8 cellular contexts compared by ENCODE assay signal in genomic region chr7:101602484-101603241, GRCh38. TPM values are rescaled to one million over a fixed set of nuclear protein-coding genes. Genes with fewer than 3 reads are reported as not detected.
DNase-seq lines count a peak whose midpoint lies in the region; ATAC-seq and TF ChIP-seq lines count a peak whose summit lies in the region.

No MANE protein-coding gene starts in this region.

- H3K27me3 ChIP-seq in BE2C = no peaks in the 10 kb centered on the region
- H3K27me3 ChIP-seq in liver (ENCODE audit: control insufficient read depth in 4 of 4, insufficient read depth in 4 of 4, low read length in 3 of 4) = no peaks in the 10 kb centered on the region

- TF ChIP-seq RAD21 in liver (IDR thresholded peaks at IDR 0.05) = peak; percentile 81 to 84

- H3K9me3 Mint-ChIP-seq in activated CD4-positive, alpha-beta T cell treated with anti-CD3 and anti-CD28 coated beads for 36 hours (ENCODE audit: low read depth) = no peaks in the 10 kb centered on the region

- POLR2A ChIA-PET in activated CD4-positive, alpha-beta T cell treated with anti-CD3 and anti-CD28 coated beads for 36 hours (lab: Charles Lee) = no interaction called here

- H3K4me1 Mint-ChIP-seq in activated CD4-positive, alpha-beta T cell treated with anti-CD3 and anti-CD28 coated beads for 36 hours = no peaks in the 10 kb centered on the region

- H3K4me3 ChIP-seq in BE2C (ENCODE audit: low read depth, low read length) (no peak overlapping the region), choroid plexus epithelial cell (ENCODE audit: low read depth, low read length) (no peak overlapping the region), liver (ENCODE audit: low read depth in 1 of 3, low read length in 3 of 3) (no peak overlapping the region)

- H3K27me3 Mint-ChIP-seq in activated CD4-positive, alpha-beta T cell treated with anti-CD3 and anti-CD28 coated beads for 36 hours = no peaks in the 10 kb centered on the region

- H3K27ac ChIP-seq in liver (ENCODE audit: low read depth in 1 of 2, low read length in 2 of 2) = no peak overlapping the region

- H3K9ac ChIP-seq in liver (ENCODE audit: low read depth in 1 of 2, low read length in 2 of 2) = no peak overlapping the region

- no peaks in the 10 kb centered on the region for H3K36me3 Mint-ChIP-seq in activated CD4-positive, alpha-beta T cell treated with anti-CD3 and anti-CD28 coated beads for 36 hours (ENCODE audit: low read depth)

- H3K4me1 ChIP-seq in BE2C = no peaks in the 10 kb centered on the region; the same call in 1 of the 2 replicates
- peaks cover 0 to 3% (median under 1%) of the 10 kb centered on the region in 4 donors for H3K4me1 ChIP-seq in liver (ENCODE audit: control insufficient read depth in 4 of 4, insufficient read depth in 4 of 4, low read length in 3 of 4)

- H3K9me3 ChIP-seq in BE2C (no peaks in the 10 kb centered on the region), liver (ENCODE audit: control insufficient read depth in 4 of 4, low read length in 3 of 4) (no peaks in the 10 kb centered on the region)

- intact Hi-C loops in activated CD4-positive, alpha-beta T cell treated with anti-CD3 and anti-CD28 coated beads for 36 hours (cut with DNase I, micrococcal nuclease) = loop anchor here (1.0 to 5.0 kb wide), 4 partner anchors 212 to 670 kb away; no protein-coding TSS in a partner anchor

- ATAC-seq in GM21529 (IDR thresholded peaks at IDR 0.05; ENCODE audit: unreplicated experiment) (peak; percentile 73), GM21423 (IDR thresholded peaks at IDR 0.05; ENCODE audit: unreplicated experiment) (no peak)
- peak; percentile 96 for ATAC-seq in activated CD4-positive, alpha-beta T cell treated with anti-CD3 and anti-CD28 coated beads for 36 hours

- H3K36me3 ChIP-seq in BE2C (no peaks in the 10 kb centered on the region), liver (ENCODE audit: control insufficient read depth in 4 of 4, insufficient read depth in 3 of 4, low read depth in 1 of 4, low read length in 3 of 4) (no peaks in the 10 kb centered on the region)

- H3K4me3 Mint-ChIP-seq in activated CD4-positive, alpha-beta T cell treated with anti-CD3 and anti-CD28 coated beads for 36 hours = no peak overlapping the region

- no peak overlapping the region for H3K27ac Mint-ChIP-seq in activated CD4-positive, alpha-beta T cell treated with anti-CD3 and anti-CD28 coated beads for 36 hours

- CTCF ChIA-PET in activated CD4-positive, alpha-beta T cell treated with anti-CD3 and anti-CD28 coated beads for 36 hours (lab: Charles Lee) = interaction anchor here (0.6 to 1.9 kb wide), 8 partner anchors 28 to 796 kb away, joined by 3 to 6 read pairs (median 3); no protein-coding TSS in a partner anchor

- 51% methylated on average over 25 of the region's 25 CpGs for WGBS in liver

- TF ChIP-seq CTCF in BE2C (IDR thresholded peaks at IDR 0.05; ENCODE audit: low read depth, low read length) (peak; percentile 97), choroid plexus epithelial cell (conservative IDR thresholded peaks at IDR 0.05; ENCODE audit: low read depth, low read length) (peak; percentile 92), liver (IDR thresholded peaks at IDR 0.05; ENCODE audit: low read depth, low read length, missing input control) (peak; percentile 81)

- DNase-seq in BE2C = peak; percentile 87
- DNase-seq in NCI-H226 = peak; percentile 59
- peak; percentile 87 for DNase-seq in activated CD4-positive, alpha-beta T cell treated with anti-CD3 and anti-CD28 coated beads for 36 hours
- peak; percentile 75 for DNase-seq in choroid plexus epithelial cell (ENCODE audit: low read depth)
- peak; percentile 62 to 75 for DNase-seq in stimulated activated CD4-positive, alpha-beta T cell treated with anti-CD3 and anti-CD28 coated beads, Interleukin-4, amount 100 ng/mL, for 48 hours (ENCODE audit: low read depth in 2 of 2)

TF ChIP-seq in liver, 16 proteins besides CTCF, POLR2A, EP300 and RAD21:
- no peak for TF ChIP-seq HNF4A (conservative IDR thresholded peaks at IDR 0.05)
- no peak for TF ChIP-seq JUND (IDR thresholded peaks at IDR 0.05)
- TF ChIP-seq MAX (IDR thresholded peaks at IDR 0.05) = no peak
- TF ChIP-seq RXRA (IDR thresholded peaks at IDR 0.05) = no peak
- TF ChIP-seq YY1 (IDR thresholded peaks at IDR 0.05) = no peak

RNA-seq across cellular contexts. Expression of gene MYL10, which starts 26.4 kb away (rescaled TPM):
- not detected for polyA plus RNA-seq in BE2C (2012; ENCODE audit: insufficient read depth, insufficient read length, low read depth)
- total RNA-seq in activated CD4-positive, alpha-beta T cell treated with anti-CD3 and anti-CD28 coated beads for 36 hours = not detected
- not detected for total RNA-seq in liver
- polyA plus RNA-seq in liver = not detected
